1 cellular context compared by ENCODE assay signal in the genomic region with DNA sequence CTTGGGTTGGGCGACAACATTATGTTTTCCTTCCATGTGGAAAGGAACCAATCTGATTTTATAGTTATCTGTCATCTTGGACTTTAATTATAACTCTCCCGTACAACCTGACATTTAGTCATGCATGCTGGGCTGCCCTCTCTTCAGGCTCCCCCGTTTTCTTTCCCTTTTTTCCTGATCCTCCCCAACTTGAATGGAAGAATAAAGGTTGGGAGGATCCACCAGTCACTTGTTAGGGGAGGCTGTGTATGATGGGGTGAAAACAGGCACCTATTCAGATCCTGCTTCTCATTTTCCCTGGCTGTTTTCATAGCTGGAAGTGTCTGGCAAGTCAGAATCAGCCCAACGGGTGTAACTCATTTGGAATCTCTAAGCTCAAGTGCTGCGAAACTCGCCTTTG.
TF ChIP-seq lines count a peak whose summit lies in the region.

No MANE protein-coding gene starts in this region.

TF ChIP-seq in HEK293, 187 proteins besides CTCF, POLR2A, EP300 and RAD21:
- TF ChIP-seq, protein P1, sequence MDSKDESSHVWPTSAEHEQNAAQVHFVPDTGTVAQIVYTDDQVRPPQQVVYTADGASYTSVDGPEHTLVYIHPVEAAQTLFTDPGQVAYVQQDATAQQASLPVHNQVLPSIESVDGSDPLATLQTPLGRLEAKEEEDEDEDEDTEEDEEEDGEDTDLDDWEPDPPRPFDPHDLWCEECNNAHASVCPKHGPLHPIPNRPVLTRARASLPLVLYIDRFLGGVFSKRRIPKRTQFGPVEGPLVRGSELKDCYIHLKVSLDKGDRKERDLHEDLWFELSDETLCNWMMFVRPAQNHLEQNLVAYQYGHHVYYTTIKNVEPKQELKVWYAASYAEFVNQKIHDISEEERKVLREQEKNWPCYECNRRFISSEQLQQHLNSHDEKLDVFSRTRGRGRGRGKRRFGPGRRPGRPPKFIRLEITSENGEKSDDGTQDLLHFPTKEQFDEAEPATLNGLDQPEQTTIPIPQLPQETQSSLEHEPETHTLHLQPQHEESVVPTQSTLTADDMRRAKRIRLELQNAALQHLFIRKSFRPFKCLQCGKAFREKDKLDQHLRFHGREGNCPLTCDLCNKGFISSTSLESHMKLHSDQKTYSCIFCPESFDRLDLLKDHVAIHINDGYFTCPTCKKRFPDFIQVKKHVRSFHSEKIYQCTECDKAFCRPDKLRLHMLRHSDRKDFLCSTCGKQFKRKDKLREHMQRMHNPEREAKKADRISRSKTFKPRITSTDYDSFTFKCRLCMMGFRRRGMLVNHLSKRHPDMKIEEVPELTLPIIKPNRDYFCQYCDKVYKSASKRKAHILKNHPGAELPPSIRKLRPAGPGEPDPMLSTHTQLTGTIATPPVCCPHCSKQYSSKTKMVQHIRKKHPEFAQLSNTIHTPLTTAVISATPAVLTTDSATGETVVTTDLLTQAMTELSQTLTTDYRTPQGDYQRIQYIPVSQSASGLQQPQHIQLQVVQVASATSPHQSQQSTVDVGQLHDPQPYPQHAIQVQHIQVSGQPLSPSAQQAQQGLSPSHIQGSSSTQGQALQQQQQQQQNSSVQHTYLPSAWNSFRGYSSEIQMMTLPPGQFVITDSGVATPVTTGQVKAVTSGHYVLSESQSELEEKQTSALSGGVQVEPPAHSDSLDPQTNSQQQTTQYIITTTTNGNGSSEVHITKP (tag by site-specific recombination; IDR thresholded peaks at IDR 0.05): peak; percentile 77
- TF ChIP-seq ZNF37A (tag by site-specific recombination; IDR thresholded peaks at IDR 0.05): no peak
